In the genomic region with DNA sequence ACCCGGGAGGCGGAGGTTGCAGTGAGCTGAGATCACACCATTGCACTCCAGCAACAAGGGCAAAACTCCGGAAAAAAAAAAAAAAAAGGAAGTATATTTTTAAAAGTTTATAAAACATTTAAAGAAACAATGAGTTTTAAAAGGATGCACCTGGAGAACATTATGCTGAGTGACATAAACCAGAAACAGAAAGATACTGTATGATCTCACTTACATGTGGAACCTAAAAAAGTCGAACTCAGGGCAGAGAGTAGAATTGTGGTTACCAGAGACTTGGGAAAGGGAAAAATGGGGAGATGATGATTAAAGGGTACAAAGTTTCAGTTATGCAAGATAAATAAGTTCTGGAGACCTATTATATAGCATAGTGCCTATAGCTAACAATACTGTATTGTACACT, we compare ENCODE assay signal across 24 cellular contexts. TPM values are rescaled to one million over a fixed set of nuclear protein-coding genes. Genes with fewer than 3 reads are reported as not detected.
DNase-seq lines count a peak whose midpoint lies in the region; ATAC-seq and TF ChIP-seq lines count a peak whose summit lies in the region.
"Had no signal": no experiment of that assay in that cellular context is flagged by ENCODE, and none has a peak within 500 bp of the region (broad histone marks: within the 10 kb centered on the region; RNA-seq: fewer than 3 reads in every experiment).

No MANE protein-coding gene starts in this region.

- H3K4me3 ChIP-seq in left ventricle myocardium inferior (no peak overlapping the region), right cardiac atrium (ENCODE audit: low read length) (no peak overlapping the region), adipocyte (ENCODE audit: low read length) (no peak overlapping the region), fibroblast of the aortic adventitia (ENCODE audit: low read depth, low read length) (no peak overlapping the region), uterus (no peak overlapping the region), trophoblast cell (ENCODE audit: low read depth, low read length) (no peak overlapping the region)
- H3K4me3 ChIP-seq: A549, hepatocyte, skin epidermis had no signal

- no peaks in the 10 kb centered on the region for H3K79me1 ChIP-seq in trophoblast cell (ENCODE audit: low read length)

- H4K12ac ChIP-seq in trophoblast cell (ENCODE audit: low read depth, low read length): no peak overlapping the region

- no peaks in the 10 kb centered on the region for H3K9me3 Mint-ChIP-seq in naive thymus-derived CD8-positive, alpha-beta T cell
- H3K9me3 Mint-ChIP-seq: activated CD4-positive, alpha-beta memory T cell treated with anti-CD3 and anti-CD28 coated beads for 36 hours; CD4-positive, CD25-positive, alpha-beta regulatory T cell; naive thymus-derived CD4-positive, alpha-beta T cell; stimulated activated naive CD8-positive, alpha-beta T cell treated with anti-CD3 and anti-CD28 coated beads, Interleukin-15, Interleukin-2, amounts not matched to agents 100 ng/mL and 50 ng/mL, for 24 hours; WTC11 had no signal

- 53% methylated on average over 4 of the region's 4 CpGs for WGBS in right cardiac atrium
- no CpG with 5 or more reads among the region's 4 CpGs for WGBS in trophoblast cell (ENCODE audit: extremely low coverage, insufficient coverage, insufficient read length)

- TF ChIP-seq POLR2A in uterus (IDR thresholded peaks at IDR 0.05): no peak

- H2BK120ac ChIP-seq in trophoblast cell (ENCODE audit: insufficient read depth, low read length, poor library complexity): no peak overlapping the region

- intact Hi-C loops in left ventricle myocardium inferior (cut with micrococcal nuclease): loop anchor here (10.0 kb wide), 1 partner anchor 48 kb away; the partner anchor contains the start of gene RTN4
- intact Hi-C loops in right cardiac atrium (cut with DNase I): loop anchor here in 1 of 4 donors (5.0 kb wide), 1 partner anchor 51 kb away; the partner anchor contains the start of gene RTN4
- intact Hi-C loops in uterus (cut with DNase I; ENCODE audit: low total_unique reads): no loop called here

- H3K4ac ChIP-seq in trophoblast cell (ENCODE audit: low read depth, low read length): no peak overlapping the region

- H3K27ac ChIP-seq in left ventricle myocardium inferior (replicated peaks) (peak overlapping the region; percentile 79), right cardiac atrium (ENCODE audit: low read length) (no peak overlapping the region), uterus (peak overlapping the region; percentile 78 to 88), trophoblast cell (ENCODE audit: low read depth, low read length) (no peak overlapping the region)
- H3K27ac ChIP-seq: foreskin keratinocyte had no signal

- no peaks in the 10 kb centered on the region for H3K36me3 Mint-ChIP-seq in naive thymus-derived CD8-positive, alpha-beta T cell
- H3K36me3 Mint-ChIP-seq: activated CD4-positive, alpha-beta memory T cell treated with anti-CD3 and anti-CD28 coated beads for 36 hours; CD4-positive, CD25-positive, alpha-beta regulatory T cell; naive thymus-derived CD4-positive, alpha-beta T cell; WTC11 had no signal

- H3K9me3 ChIP-seq in left ventricle myocardium inferior (replicated peaks) (no peaks in the 10 kb centered on the region), right cardiac atrium (ENCODE audit: control insufficient read depth, low read length) (no peaks in the 10 kb centered on the region), adipocyte (ENCODE audit: control insufficient read depth, low read length) (no peaks in the 10 kb centered on the region), uterus (no peaks in the 10 kb centered on the region), trophoblast cell (ENCODE audit: insufficient read depth, low read depth, low read length) (no peaks in the 10 kb centered on the region)
- H3K9me3 ChIP-seq: A549 had no signal

- H3K18ac ChIP-seq in trophoblast cell (ENCODE audit: low read length): no peak overlapping the region

- H3K27me3 ChIP-seq in left ventricle myocardium inferior (ENCODE audit: low read depth): no peaks in the 10 kb centered on the region
- H3K27me3 ChIP-seq in right cardiac atrium (ENCODE audit: control insufficient read depth, insufficient read depth): no peaks in the 10 kb centered on the region
- no peaks in the 10 kb centered on the region for H3K27me3 ChIP-seq in adipocyte (replicated peaks; ENCODE audit: control insufficient read depth, insufficient read depth, low read length)
- no peaks in the 10 kb centered on the region for H3K27me3 ChIP-seq in uterus
- H3K27me3 ChIP-seq in trophoblast cell (ENCODE audit: insufficient read depth, low read length): no peaks in the 10 kb centered on the region
- H3K27me3 ChIP-seq: foreskin keratinocyte, hepatocyte had no signal

- no peak overlapping the region for H3K23ac ChIP-seq in trophoblast cell (ENCODE audit: low read length)

- no peak overlapping the region for H3K4me3 Mint-ChIP-seq in naive thymus-derived CD8-positive, alpha-beta T cell
- H3K4me3 Mint-ChIP-seq: activated CD4-positive, alpha-beta memory T cell treated with anti-CD3 and anti-CD28 coated beads for 36 hours; CD4-positive, CD25-positive, alpha-beta regulatory T cell; naive thymus-derived CD4-positive, alpha-beta T cell; stimulated activated naive CD8-positive, alpha-beta T cell treated with anti-CD3 and anti-CD28 coated beads, Interleukin-15, Interleukin-2, amounts not matched to agents 100 ng/mL and 50 ng/mL, for 24 hours; WTC11 had no signal

- no peak overlapping the region for H3K14ac ChIP-seq in trophoblast cell (ENCODE audit: low read length)

- H4K91ac ChIP-seq in trophoblast cell (ENCODE audit: low read depth, low read length): no peak overlapping the region

- no peak overlapping the region for H4K8ac ChIP-seq in trophoblast cell (ENCODE audit: low read depth, low read length)

- POLR2A ChIA-PET in naive thymus-derived CD8-positive, alpha-beta T cell (lab: Charles Lee): no interaction called here

- peaks cover 0 to 6% (median 0%) of the 10 kb centered on the region in 4 donors for H3K4me1 Mint-ChIP-seq in naive thymus-derived CD8-positive, alpha-beta T cell

- no peak overlapping the region for H2AK5ac ChIP-seq in trophoblast cell (ENCODE audit: low read length)

- no peak for TF ChIP-seq CTCF in left ventricle myocardium inferior (IDR thresholded peaks at IDR 0.05; ENCODE audit: borderline replicate concordance)
- TF ChIP-seq CTCF in fibroblast of the aortic adventitia (IDR thresholded peaks at IDR 0.05; ENCODE audit: insufficient read depth, low read length): no peak
- no peak for TF ChIP-seq CTCF in uterus (IDR thresholded peaks at IDR 0.05)

- no peak overlapping the region for H2BK12ac ChIP-seq in trophoblast cell (ENCODE audit: low read length)

- H2AFZ ChIP-seq in trophoblast cell (ENCODE audit: insufficient read depth, low read length, poor library complexity): no peak overlapping the region
- H2AFZ ChIP-seq: hepatocyte had no signal

- H3K4me2 ChIP-seq in trophoblast cell (ENCODE audit: low read length): no peak overlapping the region
- H3K4me2 ChIP-seq: hepatocyte had no signal

- DNase-seq in left ventricle myocardium inferior (no peak), right cardiac atrium (no peak), adipocyte (ENCODE audit: low read depth) (peak; percentile 45), fibroblast of the aortic adventitia (ENCODE audit: low read depth) (peak; percentile 67), uterus (no peak), SHP77 treated with DMSO at 0.1 percent for 48 hours (lab: John Stamatoyannopoulos, UW) (no peak), trophoblast cell (no peak)
- no peak for DNase-seq in naive thymus-derived CD8-positive, alpha-beta T cell
- DNase-seq: activated CD4-positive, alpha-beta memory T cell treated with anti-CD3 and anti-CD28 coated beads for 36 hours; activated naive CD4-positive, alpha-beta T cell treated with Interleukin-2 at 50 U/mL for 16 hours; activated T-cell treated with anti-CD3 and anti-CD28 coated beads, Interleukin-2, amount 50 U/mL, for 1 hour; CD4-positive, CD25-positive, alpha-beta regulatory T cell; foreskin keratinocyte; mesendoderm; naive thymus-derived CD4-positive, alpha-beta T cell; NCI-H524 treated with DMSO at 0.1 percent for 48 hours; posterior cingulate gyrus; SIG-M5; stimulated activated CD4-positive, alpha-beta T cell treated with anti-CD3 and anti-CD28 coated beads, Interleukin-2, amount 100 ng/mL, for 48 hours had no signal

- peaks cover 38% of the 10 kb centered on the region for H3K4me1 ChIP-seq in left ventricle myocardium inferior
- peaks cover 5% of the 10 kb centered on the region for H3K4me1 ChIP-seq in right cardiac atrium (ENCODE audit: control insufficient read depth, insufficient read depth, low read length)
- peaks cover 66% of the 10 kb centered on the region for H3K4me1 ChIP-seq in adipocyte (ENCODE audit: control insufficient read depth, insufficient read depth, low read length)
- H3K4me1 ChIP-seq in uterus: peaks cover 0 to 14% of the 10 kb centered on the region in 2 donors
- no peaks in the 10 kb centered on the region for H3K4me1 ChIP-seq in trophoblast cell (ENCODE audit: control insufficient read depth in 1 of 2, insufficient read depth in 2 of 2, low read length in 2 of 2)

- H3K9ac ChIP-seq in adipocyte (ENCODE audit: low read length): peak overlapping the region; percentile 26
- no peak overlapping the region for H3K9ac ChIP-seq in trophoblast cell (ENCODE audit: low read length)

- no peaks in the 10 kb centered on the region for H3K27me3 Mint-ChIP-seq in naive thymus-derived CD8-positive, alpha-beta T cell
- H3K27me3 Mint-ChIP-seq: activated CD4-positive, alpha-beta memory T cell treated with anti-CD3 and anti-CD28 coated beads for 36 hours; CD4-positive, CD25-positive, alpha-beta regulatory T cell; naive thymus-derived CD4-positive, alpha-beta T cell; stimulated activated naive CD8-positive, alpha-beta T cell treated with anti-CD3 and anti-CD28 coated beads, Interleukin-15, Interleukin-2, amounts not matched to agents 100 ng/mL and 50 ng/mL, for 24 hours had no signal

- ATAC-seq in right cardiac atrium: no peak
- no peak for ATAC-seq in naive thymus-derived CD8-positive, alpha-beta T cell
- ATAC-seq: A549; foreskin keratinocyte; naive thymus-derived CD4-positive, alpha-beta T cell; WTC11 had no signal

- no peaks in the 10 kb centered on the region for H3K79me2 ChIP-seq in trophoblast cell (ENCODE audit: control insufficient read depth, insufficient read depth, low read length, poor library complexity)
- H3K79me2 ChIP-seq: hepatocyte had no signal

- no peaks in the 10 kb centered on the region for H3K36me3 ChIP-seq in left ventricle myocardium inferior
- no peaks in the 10 kb centered on the region for H3K36me3 ChIP-seq in adipocyte (ENCODE audit: control insufficient read depth, insufficient read depth, low read length, severe bottlenecking)
- H3K36me3 ChIP-seq in uterus: no peaks in the 10 kb centered on the region
- H3K36me3 ChIP-seq in trophoblast cell (ENCODE audit: control insufficient read depth in 1 of 2, insufficient read depth in 2 of 2, low read length in 2 of 2): no peaks in the 10 kb centered on the region

- H2BK5ac ChIP-seq in trophoblast cell (ENCODE audit: low read depth, low read length, poor library complexity): no peak overlapping the region

- H3K27ac Mint-ChIP-seq in naive thymus-derived CD8-positive, alpha-beta T cell: no peak overlapping the region
- H3K27ac Mint-ChIP-seq: activated CD4-positive, alpha-beta memory T cell treated with anti-CD3 and anti-CD28 coated beads for 36 hours; stimulated activated naive CD8-positive, alpha-beta T cell treated with anti-CD3 and anti-CD28 coated beads, Interleukin-15, Interleukin-2, amounts not matched to agents 100 ng/mL and 50 ng/mL, for 24 hours; WTC11 had no signal

RNA-seq across cellular contexts. Expression of gene RTN4, which starts 52.8 kb away (rescaled TPM):
- total RNA-seq in left ventricle myocardium inferior: 105 TPM
- 100 to 1,000 TPM; 242 to 283 (median 249) TPM for total RNA-seq in right cardiac atrium
- 183 TPM for polyA plus RNA-seq in right cardiac atrium
- 357 and 1,117 TPM in 2 replicates for total RNA-seq in fibroblast of the aortic adventitia (ENCODE audit: low replicate concordance)
- total RNA-seq in uterus: 100 to 1,000 TPM; 119 to 205 (median 154) TPM
- 10 to 100 TPM; 68.3 to 69.3 TPM for total RNA-seq in naive thymus-derived CD8-positive, alpha-beta T cell
- 10 to 100 TPM; 68.0 to 77.1 (median 74.2) TPM for polyA plus RNA-seq in naive thymus-derived CD8-positive, alpha-beta T cell
- 687 and 700 TPM in 2 replicates for polyA plus RNA-seq in trophoblast cell (2013)

Comparison
In these comparisons a context has a peak if more than half of its experiments do, and no peak if none do; other contexts are left out.
1. H3K27ac ChIP-seq: peak in left ventricle myocardium inferior (single experiment) and uterus (2 of 2); none in right cardiac atrium (single experiment) and trophoblast cell (single experiment).
2. DNase-seq: peak in adipocyte (single experiment) and fibroblast of the aortic adventitia (single experiment); none in left ventricle myocardium inferior (single experiment), right cardiac atrium (0 of 3), uterus (0 of 2), SHP77 treated with DMSO at 0.1 percent for 48 hours (single experiment), naive thymus-derived CD8-positive, alpha-beta T cell (0 of 10) and trophoblast cell (0 of 2).